8 cellular contexts compared by ENCODE assay signal in the genomic region with DNA sequence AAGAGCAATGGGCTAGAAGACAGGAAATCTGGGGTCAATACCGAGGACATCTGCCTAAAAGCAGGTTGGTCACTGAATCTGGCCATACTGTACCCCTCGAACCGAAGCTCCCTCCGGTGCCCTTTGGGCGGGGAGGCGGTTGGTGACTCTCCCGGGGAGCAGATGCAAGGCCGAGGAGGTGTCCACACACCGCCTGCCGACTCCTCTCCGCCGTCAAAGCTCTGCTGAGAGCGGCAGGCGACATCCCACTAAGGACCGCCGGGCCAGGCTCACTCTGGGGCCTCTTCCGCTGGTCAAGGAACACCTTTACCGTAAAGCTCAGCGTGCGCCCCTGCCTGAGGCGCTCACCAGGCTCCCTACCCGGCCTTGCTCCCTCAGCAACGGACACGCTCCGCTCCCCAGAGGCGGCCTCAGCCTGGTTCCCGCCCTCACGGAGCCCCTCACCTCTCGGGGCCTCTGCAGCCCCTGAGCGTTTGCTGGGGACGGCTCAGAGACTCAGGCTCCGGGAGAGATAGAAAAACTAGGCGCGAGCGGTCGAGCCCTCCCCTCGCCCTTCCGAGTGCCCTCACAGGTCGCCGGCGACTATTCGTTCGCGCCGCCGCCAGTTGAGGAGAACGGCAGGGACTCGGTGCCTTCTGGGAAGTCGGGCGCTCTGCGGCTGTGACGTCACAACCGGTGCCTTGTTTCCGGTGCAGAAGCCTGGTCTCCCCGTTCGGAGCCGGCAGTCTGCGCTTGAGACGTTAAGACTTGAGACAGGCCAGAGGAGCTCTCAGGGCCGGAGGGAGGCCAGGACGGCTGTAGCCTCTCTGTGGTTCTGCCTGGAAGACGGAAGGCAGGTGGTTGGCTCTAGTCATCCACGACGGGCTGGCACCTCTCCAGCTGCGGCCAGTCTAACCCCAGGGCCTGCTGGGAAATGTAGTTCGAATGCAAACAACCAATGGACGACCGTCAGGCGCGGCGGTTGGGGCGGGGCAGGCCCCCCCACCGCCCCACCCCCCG. TPM values are rescaled to one million over a fixed set of nuclear protein-coding genes. Genes with fewer than 3 reads are reported as not detected.
A peak's percentile ranks its signal among the peaks of the same experiment; 100 is the strongest.
DNase-seq lines count a peak whose midpoint lies in the region; ATAC-seq and TF ChIP-seq lines count a peak whose summit lies in the region.

A gene with protein sequence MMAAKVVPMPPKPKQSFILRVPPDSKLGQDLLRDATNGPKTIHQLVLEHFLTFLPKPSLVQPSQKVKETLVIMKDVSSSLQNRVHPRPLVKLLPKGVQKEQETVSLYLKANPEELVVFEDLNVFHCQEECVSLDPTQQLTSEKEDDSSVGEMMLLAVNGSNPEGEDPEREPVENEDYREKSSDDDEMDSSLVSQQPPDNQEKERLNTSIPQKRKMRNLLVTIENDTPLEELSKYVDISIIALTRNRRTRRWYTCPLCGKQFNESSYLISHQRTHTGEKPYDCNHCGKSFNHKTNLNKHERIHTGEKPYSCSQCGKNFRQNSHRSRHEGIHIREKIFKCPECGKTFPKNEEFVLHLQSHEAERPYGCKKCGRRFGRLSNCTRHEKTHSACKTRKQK (minus strand): TSS at position 616 of the 999 bp plus-strand sequence. CDS start 1,403 bp downstream, outside the sequence.

- H3K4me3 ChIP-seq in AG09309 (ENCODE audit: control insufficient read depth, low read depth, low read length) (peak within 1 kb of the TSS; percentile 91), cardiac fibroblast (replicated peaks in 1 of 2; ENCODE audit: low read depth in 2 of 2, low read length in 2 of 2) (peak within 1 kb of the TSS; percentile 77 to 98)

- H3K4me3 Mint-ChIP-seq in activated B cell treated with CpG ODN at 0.5 μM for 24 hours (peak within 1 kb of the TSS; percentile 94), immature natural killer cell (peak within 1 kb of the TSS; percentile 88 to 98 (median 96))

- DNase-seq in AG09309 (ENCODE audit: low read depth) (peak; percentile 68), NCI-H345 (lab: John Stamatoyannopoulos, UW) (peak; percentile 95), activated B cell treated with CpG ODN at 0.5 μM for 24 hours (peak; percentile 88), cardiac fibroblast (ENCODE audit: low read depth in 2 of 2) (peak; percentile 97), immature natural killer cell (peak; percentile 92 to 94 (median 93)), smooth muscle cell of the brain vasculature (ENCODE audit: low read depth, low spot score) (peak; percentile 84)

- TF ChIP-seq CTCF in AG09309 (IDR thresholded peaks at IDR 0.05; ENCODE audit: control insufficient read depth, insufficient read depth, low read depth, low read length, missing control alignments) (no peak), activated B cell treated with CpG ODN at 0.5 μM for 24 hours (IDR thresholded peaks at IDR 0.05) (no peak), cardiac fibroblast (IDR thresholded peaks at IDR 0.05; ENCODE audit: low read depth, low read length) (no peak)

- H3K36me3 Mint-ChIP-seq in activated B cell treated with CpG ODN at 0.5 μM for 24 hours (ENCODE audit: low read depth) (peaks cover 42% of the 10 kb centered on the region), immature natural killer cell (peaks cover 26 to 33% (median 28%) of the 10 kb centered on the region in 3 donors)

- peak within 1 kb of the TSS; percentile 96 for H3K27ac Mint-ChIP-seq in activated B cell treated with CpG ODN at 0.5 μM for 24 hours
- peak within 1 kb of the TSS; percentile 90 to 98 (median 96) for H3K27ac Mint-ChIP-seq in immature natural killer cell

- no peaks in the 10 kb centered on the region for H3K27me3 Mint-ChIP-seq in activated B cell treated with CpG ODN at 0.5 μM for 24 hours
- peaks cover 7 to 16% (median 10%) of the 10 kb centered on the region in 3 donors for H3K27me3 Mint-ChIP-seq in immature natural killer cell (ENCODE audit: low read depth in 3 of 3)

- H3K9me3 Mint-ChIP-seq in activated B cell treated with CpG ODN at 0.5 μM for 24 hours = peaks cover 15% of the 10 kb centered on the region
- peaks cover 0 to 4% (median 3%) of the 10 kb centered on the region in 6 donors for H3K9me3 Mint-ChIP-seq in immature natural killer cell

- ATAC-seq in GM19023 (IDR thresholded peaks at IDR 0.05; ENCODE audit: unreplicated experiment) (peak; percentile 91), HG03196 (IDR thresholded peaks at IDR 0.05; ENCODE audit: unreplicated experiment) (peak; percentile 92), activated B cell treated with CpG ODN at 0.5 μM for 24 hours (ENCODE audit: low read depth) (peak; percentile 91)

- peaks cover 24% of the 10 kb centered on the region for H3K4me1 Mint-ChIP-seq in activated B cell treated with CpG ODN at 0.5 μM for 24 hours
- H3K4me1 Mint-ChIP-seq in immature natural killer cell = peaks cover 29 to 45% of the 10 kb centered on the region in 2 donors

- CTCF ChIA-PET in activated B cell treated with CpG ODN at 0.5 μM for 24 hours (lab: Charles Lee) = no interaction called here

- intact Hi-C loops in activated B cell treated with CpG ODN at 0.5 μM for 24 hours (cut with micrococcal nuclease) = loop anchor here (1.0 to 5.0 kb wide), 8 partner anchors 29 to 265 kb away; partner anchors contain the start of genes TIGD7, ZNF174, ZNF75A and ZSCAN32

- POLR2A ChIA-PET in activated B cell treated with CpG ODN at 0.5 μM for 24 hours (lab: Charles Lee) = interaction anchor here (0.6 to 2.7 kb wide), 6 partner anchors 30 to 223 kb away, joined by 3 to 22 read pairs (median 6); partner anchors contain the start of genes TIGD7, ZNF174, ZNF263 and ZNF75A

RNA-seq across cellular contexts. Expression of the gene that starts here (rescaled TPM):
- total RNA-seq in activated B cell treated with CpG ODN at 0.5 μM for 24 hours = 13.6 and 15.1 TPM in 2 replicates
- polyA plus RNA-seq in immature natural killer cell = 10 to 100 TPM in 1 of 3 donors, 1 to 10 TPM in 2; 6.2 to 14.5 (median 9.8) TPM

Comparison
In these comparisons a context has a peak if more than half of its experiments do, and no peak if none do; other contexts are left out.
1. Peak in every context shown above with its lines: DNase-seq, ATAC-seq and H3K4me3 ChIP-seq.